Comparison of ENCODE assay signal across 18 cellular contexts in the genomic region with DNA sequence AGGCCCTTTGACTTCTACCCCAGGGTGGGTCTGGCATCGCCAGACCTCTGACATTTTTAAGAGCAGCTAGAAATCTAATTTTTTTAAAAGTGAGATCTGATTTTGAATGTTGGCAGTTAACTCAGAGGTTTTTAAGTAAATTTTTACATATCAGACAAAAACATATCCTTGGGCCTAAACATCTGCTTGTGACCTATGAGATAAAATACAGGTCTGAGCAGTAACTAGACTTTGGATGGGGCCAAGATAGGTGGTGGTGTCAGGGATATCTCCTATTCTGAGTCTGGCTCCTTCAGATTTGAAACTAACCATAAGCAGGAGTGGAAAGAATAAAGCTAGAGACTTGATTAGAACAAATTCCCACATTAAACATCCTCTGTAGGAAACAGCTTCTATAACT. TPM values are rescaled to one million over a fixed set of nuclear protein-coding genes. Genes with fewer than 3 reads are reported as not detected.
A peak's percentile ranks its signal among the peaks of the same experiment; 100 is the strongest.
DNase-seq lines count a peak whose midpoint lies in the region; ATAC-seq and TF ChIP-seq lines count a peak whose summit lies in the region.
"Had no signal": no experiment of that assay in that cellular context is flagged by ENCODE, and none has a peak within 500 bp of the region (broad histone marks: within the 10 kb centered on the region; RNA-seq: fewer than 3 reads in every experiment).

No MANE protein-coding gene starts in this region.

- peak overlapping the region; percentile 86 for H3K27ac Mint-ChIP-seq in natural killer cell
- peak overlapping the region in 1 of 2 donors; percentile 21 for H3K27ac Mint-ChIP-seq in natural killer cell treated with Interleukin-12 subunit alpha and Interleukin-12 subunit beta and Interleukin-15 and Interleukin-18, amount 100 ng/mL, for 72 hours

- peak overlapping the region; percentile 45; the same call in 1 of the 2 replicates for H3K4me3 ChIP-seq in iPS-20b (ENCODE audit: low read length)
- H3K4me3 ChIP-seq: MG63 had no signal

- no peak for TF ChIP-seq CTCF in natural killer cell (IDR thresholded peaks at IDR 0.05)

- peak overlapping the region; percentile 45 for H3K27ac ChIP-seq in iPS-20b (ENCODE audit: low read length)

- H3K9me3 Mint-ChIP-seq in natural killer cell, result no peaks in the 10 kb centered on the region
- no peaks in the 10 kb centered on the region for H3K9me3 Mint-ChIP-seq in natural killer cell treated with Interleukin-12 subunit alpha and Interleukin-12 subunit beta and Interleukin-15 and Interleukin-18, amount 100 ng/mL, for 72 hours

- H3K36me3 Mint-ChIP-seq in natural killer cell, result no peaks in the 10 kb centered on the region
- H3K36me3 Mint-ChIP-seq in natural killer cell treated with Interleukin-12 subunit alpha and Interleukin-12 subunit beta and Interleukin-15 and Interleukin-18, amount 100 ng/mL, for 72 hours, result no peaks in the 10 kb centered on the region

- peaks cover 85% of the 10 kb centered on the region in 2 donors for H3K4me1 Mint-ChIP-seq in natural killer cell
- peaks cover 69 to 79% of the 10 kb centered on the region in 2 donors for H3K4me1 Mint-ChIP-seq in natural killer cell treated with Interleukin-12 subunit alpha and Interleukin-12 subunit beta and Interleukin-15 and Interleukin-18, amount 100 ng/mL, for 72 hours (ENCODE audit: low read depth in 2 of 2)

- H3K9ac ChIP-seq in iPS-20b (ENCODE audit: low read depth, low read length), result peak overlapping the region; percentile 25; the same call in 1 of the 2 replicates

- H3K4me3 Mint-ChIP-seq in natural killer cell, result peak overlapping the region; percentile 23
- H3K4me3 Mint-ChIP-seq in natural killer cell treated with Interleukin-12 subunit alpha and Interleukin-12 subunit beta and Interleukin-15 and Interleukin-18, amount 100 ng/mL, for 72 hours, result no peak overlapping the region
- H3K4me3 Mint-ChIP-seq: CD14-positive monocyte had no signal

- H3K4me1 ChIP-seq in iPS-20b (ENCODE audit: insufficient read depth, low read length), result peaks cover 64% of the 10 kb centered on the region

- no peaks in the 10 kb centered on the region for H3K36me3 ChIP-seq in iPS-20b (ENCODE audit: insufficient read depth, low read depth, low read length)

- intact Hi-C loops in natural killer cell (cut with micrococcal nuclease), result loop anchor here (5.0 kb wide), 1 partner anchor 36 kb away; no protein-coding TSS in a partner anchor

- no peak for ATAC-seq in natural killer cell
- no peak for ATAC-seq in natural killer cell treated with Interleukin-12 subunit alpha and Interleukin-12 subunit beta and Interleukin-15 and Interleukin-18, amount 100 ng/mL, for 72 hours
- no peak for ATAC-seq in GM21381 (IDR thresholded peaks at IDR 0.05; ENCODE audit: unreplicated experiment)
- ATAC-seq in GM21786 (IDR thresholded peaks at IDR 0.05; ENCODE audit: unreplicated experiment), result no peak
- ATAC-seq in activated CD4-positive, CD25-positive, alpha-beta regulatory T cell treated with anti-CD3 and anti-CD28 coated beads, Interleukin-2, amount 50 U/mL, for 24 hours, result no peak
- ATAC-seq: HCT116, HepG2, Panc1 had no signal

- H3K9me3 ChIP-seq in iPS-20b (ENCODE audit: insufficient read depth, low read depth, low read length), result no peaks in the 10 kb centered on the region
- H3K9me3 ChIP-seq: MG63 had no signal

- no peak for DNase-seq in natural killer cell
- DNase-seq in natural killer cell treated with Interleukin-12 subunit alpha and Interleukin-12 subunit beta and Interleukin-15 and Interleukin-18, amount 100 ng/mL, for 72 hours (ENCODE audit: low spot score), result no peak
- peak; percentile 12 for DNase-seq in OCI-M1 (lab: John Stamatoyannopoulos, UW)
- DNase-seq: ACHN, MG63, NCI-H1105, NCI-H1694, NCI-H2107, NCI-H2227 treated with DMSO at 0.1 percent for 48 hours, NCI-H524 had no signal

- H3K27me3 ChIP-seq in iPS-20b (ENCODE audit: insufficient read depth, low read length), result no peaks in the 10 kb centered on the region
- H3K27me3 ChIP-seq: MG63 had no signal

- no peaks in the 10 kb centered on the region for H3K27me3 Mint-ChIP-seq in natural killer cell (ENCODE audit: low read depth in 2 of 2)
- no peaks in the 10 kb centered on the region for H3K27me3 Mint-ChIP-seq in natural killer cell treated with Interleukin-12 subunit alpha and Interleukin-12 subunit beta and Interleukin-15 and Interleukin-18, amount 100 ng/mL, for 72 hours

RNA-seq across cellular contexts. Expression of gene RALY, which starts 17.6 kb away (rescaled TPM):
- total RNA-seq in natural killer cell, result 100 to 1,000 TPM; 194 to 204 (median 198) TPM
- total RNA-seq in natural killer cell treated with Interleukin-12 subunit alpha and Interleukin-12 subunit beta and Interleukin-15 and Interleukin-18, amount 100 ng/mL, for 72 hours, result 100 to 1,000 TPM; 158 to 162 TPM
